ENCODE assay signal across 25 cellular contexts in genomic region chrX:57445046-57445445, GRCh38.
"Had no signal": no experiment of that assay in that cellular context is flagged by ENCODE, and none has a peak within 500 bp of the region (broad histone marks: within the 10 kb centered on the region; RNA-seq: fewer than 3 reads in every experiment).

No MANE protein-coding gene starts in this region.

- H3K27me3 ChIP-seq: brain microvascular endothelial cell, gastrocnemius medialis, suprapubic skin, tibial artery had no signal

- H3K9me3 ChIP-seq: gastrocnemius medialis, suprapubic skin, tibial artery had no signal

- H3K4me1 ChIP-seq: gastrocnemius medialis, suprapubic skin, tibial artery had no signal

- H3K27ac ChIP-seq: brain microvascular endothelial cell, gastrocnemius medialis, suprapubic skin, tibial artery had no signal

- DNase-seq: activated CD4-positive, alpha-beta T cell treated with anti-CD3 and anti-CD28 coated beads for 1 hour; activated CD4-positive, alpha-beta T cell treated with anti-CD3 and anti-CD28 coated beads, Interleukin-2, amount 50 U/mL, for 1 hour; activated CD8-positive, alpha-beta T cell treated with anti-CD3 and anti-CD28 coated beads for 36 hours; activated gamma-delta T cell treated with Interleukin-2 at 50 U/mL for 16 hours; activated naive CD4-positive, alpha-beta T cell treated with anti-CD3 and anti-CD28 coated beads, Interleukin-2, amount 50 U/mL, for 16 hours; activated T-cell treated with anti-CD3 and anti-CD28 coated beads, Interleukin-2, amount 50 U/mL, for 4 hours; amniotic stem cell; brain microvascular endothelial cell; central memory CD4-positive, alpha-beta T cell; endodermal cell; gastrocnemius medialis; glutamatergic neuron; islet precursor cell; left cardiac atrium; naive thymus-derived CD8-positive, alpha-beta T cell; nucleus accumbens; right cardiac atrium; stimulated activated CD4-positive, alpha-beta T cell treated with anti-CD3 and anti-CD28 coated beads, Interleukin-15, amount 100 ng/mL, for 24 hours; stimulated activated CD4-positive, alpha-beta T cell treated with anti-CD3 and anti-CD28 coated beads, Interleukin-2, amount 100 ng/mL, for 24 hours; stimulated activated naive B cell treated with anti-CD40 and anti-IgM and Interleukin-4, amounts not matched to agents 10 μg/mL and 1 μg/mL and 100 μg/mL, for 72 hours; T-helper 17 cell; T1000; tibial artery had no signal

- H3K36me3 ChIP-seq: brain microvascular endothelial cell, gastrocnemius medialis, suprapubic skin, tibial artery had no signal

- ATAC-seq: activated CD8-positive, alpha-beta T cell treated with anti-CD3 and anti-CD28 coated beads for 36 hours; activated T-cell treated with anti-CD3 and anti-CD28 coated beads, Interleukin-2, amount 50 U/mL, for 4 hours; activated T-helper 17 cell treated with anti-CD3 and anti-CD28 coated beads, Interleukin-2, amount 50 U/mL, for 72 hours; gastrocnemius medialis; left cardiac atrium; naive thymus-derived CD8-positive, alpha-beta T cell; right cardiac atrium; stimulated activated naive B cell treated with anti-CD40 and anti-IgM and Interleukin-4, amounts not matched to agents 10 μg/mL and 1 μg/mL and 100 μg/mL, for 72 hours; T-helper 17 cell had no signal

- H3K4me3 ChIP-seq: gastrocnemius medialis, suprapubic skin, tibial artery had no signal
